In genomic region chr11:64935634-64936081, GRCh38 we compare ENCODE assay signal across 1 cellular context.
TF ChIP-seq lines count a peak whose summit lies in the region.

Gene GPHA2 (minus strand): TSS chr11:64935893. CDS start chr11:64935460, 433 bp downstream.

TF ChIP-seq in HepG2, 621 proteins besides CTCF, POLR2A, EP300 and RAD21 (continued from another document and continues in another):
- TF ChIP-seq DZIP1 (CRISPR knock-in tag; IDR thresholded peaks at IDR 0.05) (no peak), SIX4 (CRISPR knock-in tag; IDR thresholded peaks at IDR 0.05) (peak; percentile 55; the same call in 1 of the 2 replicates), PHF5A (CRISPR knock-in tag; IDR thresholded peaks at IDR 0.05; ENCODE audit: low read depth, unreplicated experiment) (no peak), BCL6 (CRISPR knock-in tag; IDR thresholded peaks at IDR 0.05) (0 out of 2 replicates have a peak, but pooled peaks have one; percentile 21), TRIM22 (IDR thresholded peaks at IDR 0.05) (no peak), ATAD3A (CRISPR knock-in tag; IDR thresholded peaks at IDR 0.05) (no peak), MXD4 (CRISPR knock-in tag; IDR thresholded peaks at IDR 0.05) (peak; percentile 53; the same call in 1 of the 2 replicates), YEATS4 (CRISPR knock-in tag; IDR thresholded peaks at IDR 0.05; ENCODE audit: borderline replicate concordance) (0 out of 2 replicates have a peak, but pooled peaks have one; percentile 1), KDM3A (CRISPR knock-in tag; IDR thresholded peaks at IDR 0.05; ENCODE audit: low read depth) (0 out of 2 replicates have a peak, but pooled peaks have one; percentile 22), IRX3 (CRISPR knock-in tag; IDR thresholded peaks at IDR 0.05; ENCODE audit: borderline replicate concordance, low read depth) (no peak), ZNF574 (CRISPR knock-in tag; IDR thresholded peaks at IDR 0.05) (peak; percentile 51), ZEB1 (IDR thresholded peaks at IDR 0.05; ENCODE audit: insufficient replicate concordance, low read depth) (peak; percentile 41), XRCC5 (optimal IDR thresholded peaks at IDR 0.05; ENCODE audit: low read length) (no peak), ZNF556 (CRISPR knock-in tag; IDR thresholded peaks at IDR 0.05; ENCODE audit: borderline replicate concordance) (no peak), ZNF891 (CRISPR knock-in tag; IDR thresholded peaks at IDR 0.05) (peak; percentile 36; the same call in 1 of the 2 replicates), PRDM15 (CRISPR knock-in tag; IDR thresholded peaks at IDR 0.05) (no peak), ZNF549 (CRISPR knock-in tag; IDR thresholded peaks at IDR 0.05) (no peak), DNMT1 (CRISPR knock-in tag; IDR thresholded peaks at IDR 0.05) (0 out of 2 replicates have a peak, but pooled peaks have one; percentile 29), ZNF768 (CRISPR knock-in tag; IDR thresholded peaks at IDR 0.05) (peak; percentile 80), ZBTB43 (CRISPR knock-in tag; conservative IDR thresholded peaks at IDR 0.05) (0 out of 2 replicates have a peak, but pooled peaks have one; percentile 38), RELA (CRISPR knock-in tag; IDR thresholded peaks at IDR 0.05) (no peak), ELF3 (CRISPR knock-in tag; IDR thresholded peaks at IDR 0.05) (0 out of 2 replicates have a peak, but pooled peaks have one; percentile 14), ZMYM4 (CRISPR knock-in tag; IDR thresholded peaks at IDR 0.05) (0 out of 2 replicates have a peak, but pooled peaks have one; percentile 31), ZNF878 (CRISPR knock-in tag; IDR thresholded peaks at IDR 0.05) (no peak), ETV5 (CRISPR knock-in tag; IDR thresholded peaks at IDR 0.05; ENCODE audit: borderline replicate concordance) (0 out of 2 replicates have a peak, but pooled peaks have one; percentile 16), PBX2 (CRISPR knock-in tag; IDR thresholded peaks at IDR 0.05) (no peak), TMF1 (CRISPR knock-in tag; IDR thresholded peaks at IDR 0.05; ENCODE audit: low read depth) (no peak), ZFP36L1 (CRISPR knock-in tag; IDR thresholded peaks at IDR 0.05) (no peak), TFDP1 (CRISPR knock-in tag; IDR thresholded peaks at IDR 0.05; ENCODE audit: borderline replicate concordance) (0 out of 2 replicates have a peak, but pooled peaks have one; percentile 13), ZHX2 (IDR thresholded peaks at IDR 0.05; ENCODE audit: low read depth) (no peak), ZHX2 (CRISPR knock-in tag; IDR thresholded peaks at IDR 0.05; ENCODE audit: borderline replicate concordance) (no peak), DRAP1 (CRISPR knock-in tag; IDR thresholded peaks at IDR 0.05) (peak; percentile 97), POLR2G (IDR thresholded peaks at IDR 0.05; ENCODE audit: low read depth, low read length) (peak; percentile 82), PBX3 (CRISPR knock-in tag; IDR thresholded peaks at IDR 0.05; ENCODE audit: borderline replicate concordance) (no peak), ZNF17 (CRISPR knock-in tag; IDR thresholded peaks at IDR 0.05) (no peak), ZFY (CRISPR knock-in tag; IDR thresholded peaks at IDR 0.05) (0 out of 2 replicates have a peak, but pooled peaks have one; percentile 27)
